8 cellular contexts compared by ENCODE assay signal in the genomic region with DNA sequence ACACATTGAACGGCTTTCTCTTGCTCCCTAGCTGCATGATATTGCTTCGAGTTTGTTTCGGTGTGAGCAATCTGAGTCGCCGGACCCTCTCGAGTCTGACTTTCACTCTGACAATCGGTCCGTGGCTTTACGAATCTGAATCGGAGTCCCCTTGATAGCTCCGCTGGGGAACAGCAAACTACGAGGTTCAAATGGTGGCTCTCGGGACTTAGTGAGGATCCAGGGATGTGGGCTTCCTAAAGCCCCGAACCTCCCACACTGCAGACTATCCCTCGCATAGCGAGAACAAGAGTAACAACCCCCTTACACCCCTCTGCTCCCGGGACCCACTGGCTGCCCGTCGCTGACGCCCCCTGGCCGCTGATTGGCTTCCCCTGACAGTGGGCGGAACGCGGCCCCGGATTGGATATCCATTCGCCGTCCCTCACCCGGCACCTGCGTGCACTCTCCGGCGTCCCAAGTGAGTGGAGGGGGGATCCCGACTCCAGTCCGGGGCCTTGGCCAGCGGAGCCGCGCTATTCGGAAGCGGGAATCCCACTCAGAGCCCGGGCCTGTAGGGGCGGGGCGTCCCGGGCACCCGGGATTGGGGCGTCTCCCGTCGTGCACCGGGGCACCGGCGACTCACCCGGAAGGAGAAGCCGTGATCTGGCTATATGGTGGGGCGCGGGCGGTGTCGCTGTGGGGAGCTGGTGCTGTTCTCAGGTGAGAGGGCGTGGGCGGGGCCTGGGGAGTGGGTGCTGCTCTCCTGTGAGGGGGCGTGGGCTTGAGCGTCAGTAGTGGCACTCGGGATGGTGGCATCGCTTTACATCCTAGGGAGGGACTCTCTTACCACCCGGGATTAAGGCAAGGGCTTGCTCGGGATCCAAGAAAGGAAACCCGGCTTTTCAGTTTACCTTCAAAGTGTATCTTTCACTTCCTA. TPM values are rescaled to one million over a fixed set of nuclear protein-coding genes. Genes with fewer than 3 reads are reported as not detected.
DNase-seq lines count a peak whose midpoint lies in the region; ATAC-seq and TF ChIP-seq lines count a peak whose summit lies in the region.

A gene with protein sequence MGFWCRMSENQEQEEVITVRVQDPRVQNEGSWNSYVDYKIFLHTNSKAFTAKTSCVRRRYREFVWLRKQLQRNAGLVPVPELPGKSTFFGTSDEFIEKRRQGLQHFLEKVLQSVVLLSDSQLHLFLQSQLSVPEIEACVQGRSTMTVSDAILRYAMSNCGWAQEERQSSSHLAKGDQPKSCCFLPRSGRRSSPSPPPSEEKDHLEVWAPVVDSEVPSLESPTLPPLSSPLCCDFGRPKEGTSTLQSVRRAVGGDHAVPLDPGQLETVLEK (plus strand): TSS at position 630 of the 919 bp plus-strand sequence. CDS start 4,278 bp downstream, outside the sequence.

- no peak; the same call in 1 of the 2 replicates for TF ChIP-seq RAD21 in Ishikawa (IDR thresholded peaks at IDR 0.05; ENCODE audit: low read depth)

- DNase-seq in DMS53 (lab: John Stamatoyannopoulos, UW) (peak; percentile 99), OCI-M2 (lab: John Stamatoyannopoulos, UW; ENCODE audit: unreplicated experiment) (peak; percentile 58), activated T-cell treated with anti-CD3 and anti-CD28 coated beads for 4 hours (peak; percentile 96), epithelial cell of prostate (ENCODE audit: low read depth, low spot score) (no peak), mucosa of gallbladder (ENCODE audit: low spot score) (peak; percentile 85)
- DNase-seq in stimulated activated CD8-positive, alpha-beta memory T cell treated with anti-CD3 and anti-CD28 coated beads, Interleukin-4, amount 100 ng/mL, for 48 hours, result peak; percentile 95

- peak; percentile 33; the same call in 1 of the 2 replicates for TF ChIP-seq EP300 in Ishikawa (IDR thresholded peaks at IDR 0.05; ENCODE audit: borderline replicate concordance)

- H3K27ac ChIP-seq in epithelial cell of prostate, result peak within 1 kb of the TSS; percentile 93

- ATAC-seq in GM21576 (IDR thresholded peaks at IDR 0.05; ENCODE audit: unreplicated experiment), result peak; percentile 73

TF ChIP-seq in Ishikawa, 13 proteins besides CTCF, POLR2A, EP300 and RAD21:
- TF ChIP-seq MAX (IDR thresholded peaks at IDR 0.05) (peak; percentile 82), EGR1 (IDR thresholded peaks at IDR 0.05) (peak; percentile 94), YY1 (IDR thresholded peaks at IDR 0.05; ENCODE audit: low read depth) (peak; percentile 54; the same call in 1 of the 2 replicates), ZBTB7A (IDR thresholded peaks at IDR 0.05; ENCODE audit: low read depth) (peak; percentile 88), REST (IDR thresholded peaks at IDR 0.05; ENCODE audit: low read depth) (no peak), CEBPB (IDR thresholded peaks at IDR 0.05) (no peak), CREB1 (IDR thresholded peaks at IDR 0.05; ENCODE audit: low read depth) (no peak), TEAD4 (IDR thresholded peaks at IDR 0.05) (0 out of 2 replicates have a peak, but pooled peaks have one; percentile 6), TCF12 (IDR thresholded peaks at IDR 0.05; ENCODE audit: low read depth) (peak; percentile 56), NFIC (IDR thresholded peaks at IDR 0.05) (no peak), TAF1 (IDR thresholded peaks at IDR 0.05; ENCODE audit: low read depth) (peak; percentile 57; the same call in 1 of the 2 replicates), FOXM1 (IDR thresholded peaks at IDR 0.05; ENCODE audit: borderline replicate concordance, low read depth) (0 out of 2 replicates have a peak, but pooled peaks have one; percentile 34)
- TF ChIP-seq, protein P1, sequence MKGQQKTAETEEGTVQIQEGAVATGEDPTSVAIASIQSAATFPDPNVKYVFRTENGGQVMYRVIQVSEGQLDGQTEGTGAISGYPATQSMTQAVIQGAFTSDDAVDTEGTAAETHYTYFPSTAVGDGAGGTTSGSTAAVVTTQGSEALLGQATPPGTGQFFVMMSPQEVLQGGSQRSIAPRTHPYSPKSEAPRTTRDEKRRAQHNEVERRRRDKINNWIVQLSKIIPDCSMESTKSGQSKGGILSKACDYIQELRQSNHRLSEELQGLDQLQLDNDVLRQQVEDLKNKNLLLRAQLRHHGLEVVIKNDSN (IDR thresholded peaks at IDR 0.05), result 0 out of 2 replicates have a peak, but pooled peaks have one; percentile 20
TF ChIP-seq in Ishikawa: peak in this region for 9.

RNA-seq across cellular contexts. Expression of the gene that starts here (rescaled TPM):
- total RNA-seq in mucosa of gallbladder, result 21.8 TPM
